Comparison of ENCODE assay signal across 22 cellular contexts in genomic region chr11:86034710-86035109, GRCh38. TPM values are rescaled to one million over a fixed set of nuclear protein-coding genes. Genes with fewer than 3 reads are reported as not detected.
DNase-seq lines count a peak whose midpoint lies in the region; ATAC-seq, FAIRE-seq and TF ChIP-seq lines count a peak whose summit lies in the region.
"Had no signal": no experiment of that assay in that cellular context is flagged by ENCODE, and none has a peak within 500 bp of the region (broad histone marks: within the 10 kb centered on the region; RNA-seq: fewer than 3 reads in every experiment).

No MANE protein-coding gene starts in this region.

- H3K9me1 ChIP-seq in K562 (ENCODE audit: control insufficient read depth, insufficient read depth, low read length), result peaks cover 3% of the 10 kb centered on the region

- H3K9me3 Mint-ChIP-seq in CD8-positive, alpha-beta memory T cell, result no peaks in the 10 kb centered on the region
- H3K9me3 Mint-ChIP-seq in HFFc6, result no peaks in the 10 kb centered on the region
- no peaks in the 10 kb centered on the region for H3K9me3 Mint-ChIP-seq in nephron progenitor cell
- H3K9me3 Mint-ChIP-seq: activated naive CD4-positive, alpha-beta T cell treated with anti-CD3 and anti-CD28 coated beads for 36 hours; brain; dendritic cell treated with granulocyte-macrophage colony-stimulating factor and Interleukin-4, amounts not matched to agents 40 ng/mL and 50 ng/mL, for 4 days; T-helper 2 cell treated with Interferon-gamma antibody and Interleukin-4, amounts not matched to agents 5 μg/mL and 100 μg/mL, for 36 hours had no signal

- H3K4me3 ChIP-seq in CD8-positive, alpha-beta memory T cell (ENCODE audit: low read length), result no peak overlapping the region
- H3K4me3 ChIP-seq in K562, result no peak overlapping the region
- H3K4me3 ChIP-seq: thyroid gland had no signal

- H4K20me1 ChIP-seq in K562 (replicated peaks; ENCODE audit: control insufficient read depth, insufficient read depth, low read length), result peaks cover 5% of the 10 kb centered on the region; the same call in 1 of the 2 replicates

- TF ChIP-seq CTCF in HFFc6 (IDR thresholded peaks at IDR 0.05) (no peak), K562 (IDR thresholded peaks at IDR 0.05 in 2 of 3, conservative IDR thresholded peaks at IDR 0.05 in 1 of 3; ENCODE audit: insufficient read depth in 2 of 3, low read depth in 1 of 3, low read length in 3 of 3) (no peak), nephron progenitor cell (IDR thresholded peaks at IDR 0.05) (no peak)

- H3K27me3 Mint-ChIP-seq in CD8-positive, alpha-beta memory T cell, result no peaks in the 10 kb centered on the region
- no peaks in the 10 kb centered on the region; the same call in none of the 2 replicates for H3K27me3 Mint-ChIP-seq in HFFc6 (ENCODE audit: insufficient read depth)
- H3K27me3 Mint-ChIP-seq in nephron progenitor cell (ENCODE audit: low read depth, poor library complexity), result peaks cover 3% of the 10 kb centered on the region
- H3K27me3 Mint-ChIP-seq: activated CD4-positive, alpha-beta T cell treated with anti-CD3 and anti-CD28 coated beads for 36 hours; dendritic cell treated with granulocyte-macrophage colony-stimulating factor and Interleukin-4, amounts not matched to agents 40 ng/mL and 50 ng/mL, for 4 days had no signal

- TF ChIP-seq EP300 in K562 (IDR thresholded peaks at IDR 0.05; ENCODE audit: low read length), result no peak

- peaks cover 59 to 79% (median 76%) of the 10 kb centered on the region in 3 donors for H3K4me1 Mint-ChIP-seq in CD8-positive, alpha-beta memory T cell
- H3K4me1 Mint-ChIP-seq in HFFc6 (ENCODE audit: low read depth), result peaks cover 45% of the 10 kb centered on the region
- H3K4me1 Mint-ChIP-seq in nephron progenitor cell, result peaks cover 19% of the 10 kb centered on the region

- no peak for ATAC-seq in K562
- ATAC-seq: activated CD4-positive, alpha-beta T cell treated with anti-CD3 and anti-CD28 coated beads for 36 hours had no signal

- no peaks in the 10 kb centered on the region for H3K27me3 ChIP-seq in CD8-positive, alpha-beta memory T cell (ENCODE audit: insufficient read depth, low read length, poor library complexity, severe bottlenecking)
- no peaks in the 10 kb centered on the region for H3K27me3 ChIP-seq in K562 (ENCODE audit: control insufficient read depth in 2 of 2, insufficient read depth in 2 of 2, low read length in 2 of 2)
- H3K27me3 ChIP-seq: thyroid gland had no signal

- H3K4me2 ChIP-seq in K562 (ENCODE audit: insufficient read depth, low read length), result no peak overlapping the region

- no TSS peak for BruUV-seq in K562 (replicated peaks; lab: Mats Ljungman, UMichigan)

- DNase-seq in CD8-positive, alpha-beta memory T cell, result no peak
- DNase-seq in HFFc6, result no peak
- no peak for DNase-seq in K562 (ENCODE audit: extremely low read depth in 1 of 4, low spot score in 3 of 4)
- DNase-seq in nephron progenitor cell, result no peak
- no peak for DNase-seq in RCC 7860 (ENCODE audit: low spot score)
- DNase-seq in NCI-H82 treated with DMSO at 0.1 percent for 48 hours (lab: John Stamatoyannopoulos, UW; ENCODE audit: unreplicated experiment), result no peak
- DNase-seq in NCI-H1694 treated with DMSO at 0.1 percent for 48 hours (lab: John Stamatoyannopoulos, UW), result no peak
- no peak for DNase-seq in stimulated activated naive CD4-positive, alpha-beta T cell (lab: John Stamatoyannopoulos, UW)
- DNase-seq: activated CD4-positive, alpha-beta T cell treated with anti-CD3 and anti-CD28 coated beads for 36 hours; activated naive CD4-positive, alpha-beta T cell treated with anti-CD3 and anti-CD28 coated beads for 36 hours; AML-193; left ventricle myocardium superior; NCI-H345; posterior cingulate gyrus; SIG-M5; small intestine; stimulated activated CD4-positive, alpha-beta T cell treated with anti-CD3 and anti-CD28 coated beads, Interleukin-4, amount 100 ng/mL, for 4 hours; thyroid gland had no signal

- peaks cover 27% of the 10 kb centered on the region for H3K4me1 ChIP-seq in CD8-positive, alpha-beta memory T cell (ENCODE audit: insufficient read depth, low read length)
- peaks cover 3 to 27% of the 10 kb centered on the region in 2 experiments; a peak in 4 of 5 replicates for H3K4me1 ChIP-seq in K562 (replicated peaks in 1 of 2; ENCODE audit: control insufficient read depth in 2 of 2, insufficient read depth in 2 of 2, low read length in 2 of 2)

- TF ChIP-seq POLR2A in K562 (conservative IDR thresholded peaks at IDR 0.05), result no peak

- H3K79me2 ChIP-seq in K562 (ENCODE audit: control insufficient read depth, insufficient read depth, low read length), result peaks cover 97% of the 10 kb centered on the region

- intact Hi-C loops in K562 (cut with micrococcal nuclease), result no loop called here

- peak overlapping the region in 1 of 7 donors; percentile 20 for H3K4me3 Mint-ChIP-seq in CD8-positive, alpha-beta memory T cell
- no peak overlapping the region for H3K4me3 Mint-ChIP-seq in HFFc6
- H3K4me3 Mint-ChIP-seq in nephron progenitor cell, result no peak overlapping the region
- H3K4me3 Mint-ChIP-seq: activated CD4-positive, alpha-beta T cell treated with anti-CD3 and anti-CD28 coated beads for 36 hours; activated naive CD4-positive, alpha-beta T cell treated with anti-CD3 and anti-CD28 coated beads for 36 hours; brain; dendritic cell treated with granulocyte-macrophage colony-stimulating factor and Interleukin-4, amounts not matched to agents 40 ng/mL and 50 ng/mL, for 4 days; T-helper 2 cell treated with Interferon-gamma antibody and Interleukin-4, amounts not matched to agents 5 μg/mL and 100 μg/mL, for 36 hours had no signal

- H3K27ac ChIP-seq in CD8-positive, alpha-beta memory T cell (ENCODE audit: low read depth, low read length), result no peak overlapping the region
- H3K27ac ChIP-seq in K562 (ENCODE audit: extremely low read depth, low read depth, low read length), result peak overlapping the region; percentile 49; the same call in 1 of the 3 replicates
- H3K27ac ChIP-seq: thyroid gland had no signal

- CTCF ChIA-PET in CD8-positive, alpha-beta memory T cell (lab: Charles Lee), result no interaction called here
- CTCF ChIA-PET in K562 (lab: Yijun Ruan, JAX; ENCODE audit: low intra/inter-chr PET ratio), result no interaction called here

- 53% methylated on average over 2 of the region's 2 CpGs for WGBS in K562 (ENCODE audit: insufficient coverage, low coverage, missing lambda C conversion rate)

- H3K9ac ChIP-seq in K562 (ENCODE audit: insufficient read depth in 1 of 2, low read depth in 2 of 2, low read length in 2 of 2), result peak overlapping the region in 1 of 2 experiments; percentile 2; a peak in 1 of 4 replicates

- peak overlapping the region in 5 of 8 donors; percentile 5 to 69 (median 6) for H3K27ac Mint-ChIP-seq in CD8-positive, alpha-beta memory T cell
- H3K27ac Mint-ChIP-seq in HFFc6 (0 out of 2 replicates have a peak overlapping the region, but pooled peaks have one; percentile 0), nephron progenitor cell (peak overlapping the region; percentile 41)
- H3K27ac Mint-ChIP-seq: activated CD4-positive, alpha-beta T cell treated with anti-CD3 and anti-CD28 coated beads for 36 hours; activated naive CD4-positive, alpha-beta T cell treated with anti-CD3 and anti-CD28 coated beads for 36 hours; T-helper 2 cell treated with Interferon-gamma antibody and Interleukin-4, amounts not matched to agents 5 μg/mL and 100 μg/mL, for 36 hours had no signal

- H3K36me3 ChIP-seq in CD8-positive, alpha-beta memory T cell (ENCODE audit: insufficient read depth, low read length), result peaks cover 5% of the 10 kb centered on the region
- peaks cover 63% of the 10 kb centered on the region for H3K36me3 ChIP-seq in K562 (ENCODE audit: control insufficient read depth, insufficient read depth, low read length)
- H3K36me3 ChIP-seq: thyroid gland had no signal

- FAIRE-seq in K562 (lab: Jason Lieb, UNC), result no peak
- FAIRE-seq in RCC 7860 (lab: Jason Lieb, UNC), result no peak
- FAIRE-seq: GM12892, small intestine had no signal

- no peaks in the 10 kb centered on the region for H3K9me3 ChIP-seq in CD8-positive, alpha-beta memory T cell (ENCODE audit: low read length)
- no peaks in the 10 kb centered on the region for H3K9me3 ChIP-seq in K562 (replicated peaks; ENCODE audit: control insufficient read depth, insufficient read depth, low read depth, low read length)
- H3K9me3 ChIP-seq: thyroid gland had no signal

- H3K36me3 Mint-ChIP-seq in CD8-positive, alpha-beta memory T cell, result peaks cover 0 to 36% (median 2%) of the 10 kb centered on the region in 3 donors
- H3K36me3 Mint-ChIP-seq in HFFc6 (ENCODE audit: low read depth) (no peaks in the 10 kb centered on the region), nephron progenitor cell (ENCODE audit: low read depth) (peaks cover 39% of the 10 kb centered on the region)

- no peak for TF ChIP-seq RAD21 in K562 (CRISPR knock-in tag; conservative IDR thresholded peaks at IDR 0.05 in 1 of 2, IDR thresholded peaks at IDR 0.05 in 1 of 2)

- H2AFZ ChIP-seq in K562 (ENCODE audit: low read depth, low read length), result no peak overlapping the region

- POLR2A ChIA-PET in CD8-positive, alpha-beta memory T cell (lab: Charles Lee), result no interaction called here
- POLR2A ChIA-PET in K562 (lab: Yijun Ruan, JAX), result interaction anchor here (1.0 kb wide), 1 partner anchor 42 kb away, joined by 3 read pairs; no protein-coding TSS in a partner anchor

- in situ Hi-C loops in K562 (cut with MboI), result no loop called here

TF ChIP-seq in K562, 482 proteins besides CTCF, POLR2A, EP300 and RAD21 (continues in another document):
- TF ChIP-seq CBX3 (IDR thresholded peaks at IDR 0.05; ENCODE audit: borderline replicate concordance in 1 of 2, low read length in 2 of 2), result no peak

RNA-seq across cellular contexts. Expression of gene PICALM, which starts 34.2 kb away (rescaled TPM):
- total RNA-seq in CD8-positive, alpha-beta memory T cell, result 100 to 1,000 TPM in 1 of 2 experiments, 10 to 100 TPM in 1; 95.2 to 103 TPM
- polyA plus RNA-seq in CD8-positive, alpha-beta memory T cell, result 25.6 TPM
- 100 to 1,000 TPM; 193 to 267 (median 244) TPM for total RNA-seq in HFFc6 (2021; fragmentation: NEBNext Ultra II Directional; extraction: Animal tissue kit (Norgen Biotek cat#: 25700))
- total RNA-seq in K562 (2011; cell fraction: chromatin; rRNA removed; ENCODE audit: low replicate concordance), result 475 and 1,498 TPM in 2 replicates
- 202 and 279 TPM in 2 replicates for total RNA-seq in K562 (2011; cell fraction: nucleolus; rRNA removed)
- 517 and 758 TPM in 2 replicates for total RNA-seq in K562 (2011; cell fraction: nucleoplasm; rRNA removed)
- total RNA-seq in K562 (2014; rRNA removed), result 230 and 307 TPM in 2 replicates
- total RNA-seq in K562 (2014; rRNA removed; fragmentation: Illumina TruSeq; extraction: Trizol), result 340 and 386 TPM in 2 replicates
- total RNA-seq in K562 (2015; rRNA removed; fragmentation: Illumina TruSeq; extraction: Trizol), result 269 and 309 TPM in 2 replicates
- 281 and 340 TPM in 2 replicates for total RNA-seq in K562 (2021)
- 681 and 990 TPM in 2 replicates for polyA plus RNA-seq in K562 (2011; rRNA removed)
- 509 and 566 TPM in 2 replicates for polyA plus RNA-seq in K562 (2011; cell fraction: cytosol; rRNA removed)
- 499 and 568 TPM in 2 replicates for polyA plus RNA-seq in K562 (2011; cell fraction: nucleus; rRNA removed)
- 259 and 286 TPM in 2 replicates for polyA plus RNA-seq in K562 (2012)
- 445 and 542 TPM in 2 replicates for polyA plus RNA-seq in K562 (2014; fragmentation: Illumina TruSeq; extraction: Trizol)
- polyA plus RNA-seq in K562 (2014; fragmentation: Nextera tagmentation; extraction: Ambion mirVana), result 100 to 1,000 TPM in 1 of 2 experiments, 10 to 100 TPM in 1; 41.3 to 129 TPM
- polyA plus RNA-seq in K562 (2014; rRNA removed), result 304 TPM in 2 replicates
- 1,181 and 1,573 TPM in 2 replicates for polyA minus RNA-seq in K562 (2011; rRNA and poly(A)+ RNA removed)
- 387 and 658 TPM in 2 replicates for polyA minus RNA-seq in K562 (2011; cell fraction: cytosol; rRNA and poly(A)+ RNA removed)
- polyA minus RNA-seq in K562 (2011; cell fraction: nucleus; rRNA and poly(A)+ RNA removed), result 394 and 431 TPM in 2 replicates
